ENCODE assay signal across 1 cellular context in the genomic region with DNA sequence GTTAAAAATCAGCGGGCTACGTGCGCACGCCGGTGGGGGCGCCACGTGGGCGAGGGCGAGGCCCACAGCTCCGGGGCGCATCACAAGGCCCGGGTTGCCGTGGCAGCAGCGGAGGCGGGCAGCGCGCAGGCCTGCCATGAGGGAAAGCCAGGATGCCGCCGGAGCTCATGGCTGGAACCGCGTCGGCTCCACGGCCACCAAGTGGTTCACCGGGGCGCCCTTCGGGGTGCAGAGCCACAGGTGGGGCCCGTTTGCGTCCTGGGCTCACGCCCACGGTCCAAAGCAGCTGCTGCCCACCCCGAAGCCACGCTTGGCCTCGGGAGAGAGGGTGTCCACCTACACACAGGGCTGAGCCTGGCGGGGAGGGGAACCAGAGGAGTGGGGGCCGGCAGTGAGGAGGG.
TF ChIP-seq lines count a peak whose summit lies in the region.

No MANE protein-coding gene starts in this region.

TF ChIP-seq in WTC11, 78 proteins besides CTCF, POLR2A, EP300 and RAD21 (continued from another document):
- TF ChIP-seq, protein P1, sequence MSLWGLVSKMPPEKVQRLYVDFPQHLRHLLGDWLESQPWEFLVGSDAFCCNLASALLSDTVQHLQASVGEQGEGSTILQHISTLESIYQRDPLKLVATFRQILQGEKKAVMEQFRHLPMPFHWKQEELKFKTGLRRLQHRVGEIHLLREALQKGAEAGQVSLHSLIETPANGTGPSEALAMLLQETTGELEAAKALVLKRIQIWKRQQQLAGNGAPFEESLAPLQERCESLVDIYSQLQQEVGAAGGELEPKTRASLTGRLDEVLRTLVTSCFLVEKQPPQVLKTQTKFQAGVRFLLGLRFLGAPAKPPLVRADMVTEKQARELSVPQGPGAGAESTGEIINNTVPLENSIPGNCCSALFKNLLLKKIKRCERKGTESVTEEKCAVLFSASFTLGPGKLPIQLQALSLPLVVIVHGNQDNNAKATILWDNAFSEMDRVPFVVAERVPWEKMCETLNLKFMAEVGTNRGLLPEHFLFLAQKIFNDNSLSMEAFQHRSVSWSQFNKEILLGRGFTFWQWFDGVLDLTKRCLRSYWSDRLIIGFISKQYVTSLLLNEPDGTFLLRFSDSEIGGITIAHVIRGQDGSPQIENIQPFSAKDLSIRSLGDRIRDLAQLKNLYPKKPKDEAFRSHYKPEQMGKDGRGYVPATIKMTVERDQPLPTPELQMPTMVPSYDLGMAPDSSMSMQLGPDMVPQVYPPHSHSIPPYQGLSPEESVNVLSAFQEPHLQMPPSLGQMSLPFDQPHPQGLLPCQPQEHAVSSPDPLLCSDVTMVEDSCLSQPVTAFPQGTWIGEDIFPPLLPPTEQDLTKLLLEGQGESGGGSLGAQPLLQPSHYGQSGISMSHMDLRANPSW (CRISPR knock-in tag; conservative IDR thresholded peaks at IDR 0.05; ENCODE audit: low read depth): no peak
- no peak for TF ChIP-seq CREB1 (CRISPR knock-in tag; IDR thresholded peaks at IDR 0.05)
- no peak for TF ChIP-seq PRDM15 (CRISPR knock-in tag; IDR thresholded peaks at IDR 0.05)
- TF ChIP-seq IRF2 (CRISPR knock-in tag; IDR thresholded peaks at IDR 0.05; ENCODE audit: borderline replicate concordance, low read depth): no peak
- TF ChIP-seq SP1 (CRISPR knock-in tag; conservative IDR thresholded peaks at IDR 0.05): no peak
- TF ChIP-seq JUN (CRISPR knock-in tag; IDR thresholded peaks at IDR 0.05): no peak
- no peak for TF ChIP-seq E2F5 (CRISPR knock-in tag; IDR thresholded peaks at IDR 0.05)
- TF ChIP-seq, protein P2, sequence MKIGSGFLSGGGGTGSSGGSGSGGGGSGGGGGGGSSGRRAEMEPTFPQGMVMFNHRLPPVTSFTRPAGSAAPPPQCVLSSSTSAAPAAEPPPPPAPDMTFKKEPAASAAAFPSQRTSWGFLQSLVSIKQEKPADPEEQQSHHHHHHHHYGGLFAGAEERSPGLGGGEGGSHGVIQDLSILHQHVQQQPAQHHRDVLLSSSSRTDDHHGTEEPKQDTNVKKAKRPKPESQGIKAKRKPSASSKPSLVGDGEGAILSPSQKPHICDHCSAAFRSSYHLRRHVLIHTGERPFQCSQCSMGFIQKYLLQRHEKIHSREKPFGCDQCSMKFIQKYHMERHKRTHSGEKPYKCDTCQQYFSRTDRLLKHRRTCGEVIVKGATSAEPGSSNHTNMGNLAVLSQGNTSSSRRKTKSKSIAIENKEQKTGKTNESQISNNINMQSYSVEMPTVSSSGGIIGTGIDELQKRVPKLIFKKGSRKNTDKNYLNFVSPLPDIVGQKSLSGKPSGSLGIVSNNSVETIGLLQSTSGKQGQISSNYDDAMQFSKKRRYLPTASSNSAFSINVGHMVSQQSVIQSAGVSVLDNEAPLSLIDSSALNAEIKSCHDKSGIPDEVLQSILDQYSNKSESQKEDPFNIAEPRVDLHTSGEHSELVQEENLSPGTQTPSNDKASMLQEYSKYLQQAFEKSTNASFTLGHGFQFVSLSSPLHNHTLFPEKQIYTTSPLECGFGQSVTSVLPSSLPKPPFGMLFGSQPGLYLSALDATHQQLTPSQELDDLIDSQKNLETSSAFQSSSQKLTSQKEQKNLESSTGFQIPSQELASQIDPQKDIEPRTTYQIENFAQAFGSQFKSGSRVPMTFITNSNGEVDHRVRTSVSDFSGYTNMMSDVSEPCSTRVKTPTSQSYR (CRISPR knock-in tag; IDR thresholded peaks at IDR 0.05): no peak
- no peak for TF ChIP-seq ZNF263 (CRISPR knock-in tag; IDR thresholded peaks at IDR 0.05; ENCODE audit: low read depth)
- no peak for TF ChIP-seq ZNF317 (CRISPR knock-in tag; IDR thresholded peaks at IDR 0.05; ENCODE audit: borderline replicate concordance, low read depth)
- TF ChIP-seq ZNF396 (CRISPR knock-in tag; IDR thresholded peaks at IDR 0.05; ENCODE audit: borderline replicate concordance): no peak
- TF ChIP-seq CDX4 (CRISPR knock-in tag; IDR thresholded peaks at IDR 0.05; ENCODE audit: borderline replicate concordance): no peak
- TF ChIP-seq EMX1 (CRISPR knock-in tag; IDR thresholded peaks at IDR 0.05): no peak
- TF ChIP-seq TP53 (CRISPR knock-in tag; IDR thresholded peaks at IDR 0.05): no peak
